In genomic region chr1:21022279-21023040, GRCh38 we compare ENCODE assay signal across 1 cellular context.
TF ChIP-seq lines count a peak whose summit lies in the region.

No MANE protein-coding gene starts in this region.

TF ChIP-seq in GM12878, 131 proteins besides CTCF, POLR2A, EP300 and RAD21 (continued from another document):
- TF ChIP-seq SKIL (IDR thresholded peaks at IDR 0.05; ENCODE audit: low read depth, poor library complexity, severe bottlenecking): no peak
- TF ChIP-seq SREBF2 (IDR thresholded peaks at IDR 0.05; ENCODE audit: low read length): no peak
- no peak for TF ChIP-seq KAT2A (conservative IDR thresholded peaks at IDR 0.05; ENCODE audit: control insufficient read depth, low read depth, low read length)
